Comparison of ENCODE assay signal across 33 cellular contexts in the genomic region with DNA sequence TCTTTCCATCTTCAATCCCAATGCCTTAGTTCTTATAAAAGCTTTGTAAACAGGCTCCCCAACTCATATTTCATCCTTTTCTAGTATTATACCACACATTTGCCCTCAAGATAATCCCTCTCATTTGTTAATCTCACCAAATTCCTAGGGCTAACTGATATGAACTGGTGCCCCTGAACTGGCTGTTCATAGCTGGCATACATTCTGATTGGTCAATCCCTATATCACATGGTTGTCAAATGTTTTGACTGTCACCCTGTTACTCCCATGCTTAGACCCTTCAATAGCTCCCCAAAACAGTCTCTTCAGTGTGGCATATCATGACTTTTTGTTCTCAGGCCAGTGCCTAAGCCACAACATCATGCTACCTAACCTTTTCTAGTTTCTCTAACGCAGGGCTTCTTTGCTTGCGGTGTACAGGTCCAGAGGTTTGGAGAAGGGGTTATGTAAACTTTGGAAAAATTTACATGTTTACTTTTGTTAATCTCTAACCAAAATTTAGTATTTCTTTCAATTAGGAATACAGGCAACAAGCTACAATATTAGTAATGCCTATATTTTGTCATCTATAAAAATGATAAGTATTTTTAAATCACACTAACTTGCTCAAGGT. TPM values are rescaled to one million over a fixed set of nuclear protein-coding genes. Genes with fewer than 3 reads are reported as not detected.
"Had no signal": no experiment of that assay in that cellular context is flagged by ENCODE, and none has a peak within 500 bp of the region (broad histone marks: within the 10 kb centered on the region; RNA-seq: fewer than 3 reads in every experiment).

No MANE protein-coding gene starts in this region.

- H3K27me3 ChIP-seq: ascending aorta, breast epithelium, cardiac muscle cell, colonic mucosa, gastrocnemius medialis, heart left ventricle had no signal

- H3K36me3 Mint-ChIP-seq: activated naive CD4-positive, alpha-beta T cell treated with anti-CD3 and anti-CD28 coated beads, Interleukin-2, amount 50 U/mL, for 72 hours had no signal

- H3K9me3 ChIP-seq: ascending aorta, breast epithelium, colonic mucosa, gastrocnemius medialis, heart left ventricle had no signal

- H3K4me3 ChIP-seq: ascending aorta, breast epithelium, cardiac muscle cell, colonic mucosa, gastrocnemius medialis, heart left ventricle had no signal

- H3K9me3 Mint-ChIP-seq: activated CD4-positive, alpha-beta memory T cell treated with anti-CD3 and anti-CD28 coated beads for 36 hours; activated CD4-positive, alpha-beta T cell treated with anti-CD3 and anti-CD28 coated beads, Interleukin-2, amount 10 ng/mL, durations not matched to agents 24 days and 14 days; activated naive CD4-positive, alpha-beta T cell treated with anti-CD3 and anti-CD28 coated beads, Interleukin-2, amount 10 ng/mL, durations not matched to agents 7 days and 5 days; activated naive CD4-positive, alpha-beta T cell treated with anti-CD3 and anti-CD28 coated beads, Interleukin-2, amount 50 U/mL, for 72 hours; activated naive CD8-positive, alpha-beta T cell treated with anti-CD3 and anti-CD28 coated beads, Interleukin-2, amount 10 ng/mL, durations not matched to agents 7 days and 5 days; activated T-cell treated with anti-CD3 and anti-CD28 coated beads, Interleukin-2, amount 50 U/mL, for 72 hours; brain; endodermal cell had no signal

- H3K27ac ChIP-seq: breast epithelium, cardiac muscle cell, colonic mucosa, gastrocnemius medialis, heart left ventricle had no signal

- H3K27ac Mint-ChIP-seq: activated CD4-positive, alpha-beta memory T cell treated with anti-CD3 and anti-CD28 coated beads for 36 hours; activated CD4-positive, alpha-beta T cell treated with anti-CD3 and anti-CD28 coated beads for 36 hours; activated CD4-positive, alpha-beta T cell treated with anti-CD3 and anti-CD28 coated beads, Interleukin-2, amount 10 ng/mL, durations not matched to agents 24 days and 14 days; activated CD8-positive, alpha-beta memory T cell treated with anti-CD3 and anti-CD28 coated beads, Interleukin-2, amount 10 ng/mL, durations not matched to agents 7 days and 5 days; activated CD8-positive, alpha-beta T cell treated with anti-CD3 and anti-CD28 coated beads, Interleukin-2, amount 10 ng/mL, durations not matched to agents 7 days and 5 days; activated naive CD4-positive, alpha-beta T cell treated with anti-CD3 and anti-CD28 coated beads, Interleukin-2, amount 10 ng/mL, durations not matched to agents 7 days and 5 days; activated naive CD4-positive, alpha-beta T cell treated with anti-CD3 and anti-CD28 coated beads, Interleukin-2, amount 50 U/mL, for 72 hours; activated naive CD8-positive, alpha-beta T cell treated with anti-CD3 and anti-CD28 coated beads, Interleukin-2, amount 10 ng/mL, durations not matched to agents 7 days and 5 days; brain; endodermal cell had no signal

- H3K36me3 ChIP-seq: breast epithelium, cardiac muscle cell, colonic mucosa, gastrocnemius medialis had no signal

- H3K4me1 Mint-ChIP-seq: activated CD4-positive, alpha-beta T cell treated with anti-CD3 and anti-CD28 coated beads for 36 hours; endodermal cell had no signal

- DNase-seq: activated CD4-positive, alpha-beta memory T cell treated with anti-CD3 and anti-CD28 coated beads for 36 hours; activated CD4-positive, alpha-beta T cell treated with anti-CD3 and anti-CD28 coated beads for 36 hours; activated CD4-positive, alpha-beta T cell treated with anti-CD3 and anti-CD28 coated beads, Interleukin-2, amount 10 ng/mL, durations not matched to agents 24 days and 14 days; activated CD4-positive, CD25-positive, alpha-beta regulatory T cell; activated CD4-positive, CD25-positive, alpha-beta regulatory T cell treated with anti-CD3 and anti-CD28 coated beads, Interleukin-2, amount 50 U/mL, for 72 hours; activated CD8-positive, alpha-beta memory T cell treated with anti-CD3 and anti-CD28 coated beads, Interleukin-2, amount 10 ng/mL, durations not matched to agents 7 days and 5 days; activated CD8-positive, alpha-beta memory T cell treated with anti-CD3 and anti-CD28 coated beads, Interleukin-2, amount 50 U/mL, for 4 hours; activated CD8-positive, alpha-beta T cell treated with anti-CD3 and anti-CD28 coated beads, Interleukin-2, amount 10 ng/mL, durations not matched to agents 7 days and 5 days; activated gamma-delta T cell; activated naive CD4-positive, alpha-beta T cell; activated naive CD4-positive, alpha-beta T cell treated with anti-CD3 and anti-CD28 coated beads, Interleukin-2, amount 10 ng/mL, durations not matched to agents 7 days and 5 days; activated naive CD8-positive, alpha-beta T cell treated with anti-CD3 and anti-CD28 coated beads, Interleukin-2, amount 10 ng/mL, durations not matched to agents 7 days and 5 days; activated T-cell treated with anti-CD3 and anti-CD28 coated beads, Interleukin-2, amount 50 U/mL, for 1 hour; activated T-cell treated with anti-CD3 and anti-CD28 coated beads, Interleukin-2, amount 50 U/mL, for 72 hours; central memory CD4-positive, alpha-beta T cell; cerebellar nuclear complex; colonic mucosa; effector memory CD4-positive, alpha-beta T cell; endodermal cell; foreskin fibroblast; gastrocnemius medialis; glutamatergic neuron; heart left ventricle; T-helper 2 cell had no signal

- H3K4me3 Mint-ChIP-seq: activated CD4-positive, alpha-beta memory T cell treated with anti-CD3 and anti-CD28 coated beads for 36 hours; activated CD4-positive, alpha-beta T cell treated with anti-CD3 and anti-CD28 coated beads for 36 hours; activated CD4-positive, alpha-beta T cell treated with anti-CD3 and anti-CD28 coated beads, Interleukin-2, amount 10 ng/mL, durations not matched to agents 24 days and 14 days; activated CD8-positive, alpha-beta memory T cell treated with anti-CD3 and anti-CD28 coated beads, Interleukin-2, amount 10 ng/mL, durations not matched to agents 7 days and 5 days; activated CD8-positive, alpha-beta T cell treated with anti-CD3 and anti-CD28 coated beads, Interleukin-2, amount 10 ng/mL, durations not matched to agents 7 days and 5 days; activated naive CD4-positive, alpha-beta T cell treated with anti-CD3 and anti-CD28 coated beads, Interleukin-2, amount 10 ng/mL, durations not matched to agents 7 days and 5 days; activated naive CD8-positive, alpha-beta T cell treated with anti-CD3 and anti-CD28 coated beads, Interleukin-2, amount 10 ng/mL, durations not matched to agents 7 days and 5 days; activated T-cell treated with anti-CD3 and anti-CD28 coated beads, Interleukin-2, amount 50 U/mL, for 72 hours; brain; endodermal cell had no signal

- ATAC-seq: activated CD4-positive, alpha-beta T cell treated with anti-CD3 and anti-CD28 coated beads for 36 hours; activated CD8-positive, alpha-beta memory T cell treated with anti-CD3 and anti-CD28 coated beads, Interleukin-2, amount 10 ng/mL, durations not matched to agents 7 days and 5 days; activated CD8-positive, alpha-beta T cell treated with anti-CD3 and anti-CD28 coated beads, Interleukin-2, amount 10 ng/mL, durations not matched to agents 7 days and 5 days; activated naive CD4-positive, alpha-beta T cell treated with anti-CD3 and anti-CD28 coated beads, Interleukin-2, amount 50 U/mL, for 72 hours; activated T-cell treated with anti-CD3 and anti-CD28 coated beads, Interleukin-2, amount 50 U/mL, for 72 hours; esophagus mucosa; gastrocnemius medialis; heart left ventricle had no signal

- H3K4me1 ChIP-seq: breast epithelium, colonic mucosa, gastrocnemius medialis had no signal

- H3K27me3 Mint-ChIP-seq: activated CD4-positive, alpha-beta memory T cell treated with anti-CD3 and anti-CD28 coated beads for 36 hours; activated CD4-positive, alpha-beta T cell treated with anti-CD3 and anti-CD28 coated beads for 36 hours; activated CD4-positive, alpha-beta T cell treated with anti-CD3 and anti-CD28 coated beads, Interleukin-2, amount 10 ng/mL, durations not matched to agents 24 days and 14 days; activated CD8-positive, alpha-beta memory T cell treated with anti-CD3 and anti-CD28 coated beads, Interleukin-2, amount 10 ng/mL, durations not matched to agents 7 days and 5 days; activated naive CD4-positive, alpha-beta T cell treated with anti-CD3 and anti-CD28 coated beads, Interleukin-2, amount 10 ng/mL, durations not matched to agents 7 days and 5 days; activated naive CD8-positive, alpha-beta T cell treated with anti-CD3 and anti-CD28 coated beads, Interleukin-2, amount 10 ng/mL, durations not matched to agents 7 days and 5 days; brain had no signal

RNA-seq across cellular contexts. Expression of gene GDF7, which starts 30.5 kb away (rescaled TPM):
- total RNA-seq: activated CD8-positive, alpha-beta memory T cell treated with anti-CD3 and anti-CD28 coated beads for 36 hours; activated CD8-positive, alpha-beta memory T cell treated with anti-CD3 and anti-CD28 coated beads, Interleukin-2, amount 10 ng/mL, durations not matched to agents 7 days and 5 days; activated CD8-positive, alpha-beta T cell treated with anti-CD3 and anti-CD28 coated beads, Interleukin-2, amount 10 ng/mL, durations not matched to agents 7 days and 5 days; activated naive CD8-positive, alpha-beta T cell treated with anti-CD3 and anti-CD28 coated beads, Interleukin-2, amount 10 ng/mL, durations not matched to agents 7 days and 5 days; epithelial cell of proximal tubule; T-helper 1 cell treated with Interleukin-12 subunit alpha and Interleukin-12 subunit beta and Interleukin-4 antibody, amounts not matched to agents 30 ng/mL and 1 ng/mL, for 36 hours had no signal
